9 cellular contexts compared by ENCODE assay signal in genomic region chr14:73223049-73223448, GRCh38. TPM values are rescaled to one million over a fixed set of nuclear protein-coding genes. Genes with fewer than 3 reads are reported as not detected.
DNase-seq lines count a peak whose midpoint lies in the region; ATAC-seq and TF ChIP-seq lines count a peak whose summit lies in the region.
"Had no signal": no experiment of that assay in that cellular context is flagged by ENCODE, and none has a peak within 500 bp of the region (broad histone marks: within the 10 kb centered on the region; RNA-seq: fewer than 3 reads in every experiment).

No MANE protein-coding gene starts in this region.

- intact Hi-C loops in prostate gland (cut with DNase I): no loop called here

- no peaks in the 10 kb centered on the region for H3K9me3 Mint-ChIP-seq in activated CD8-positive, alpha-beta memory T cell treated with anti-CD3 and anti-CD28 coated beads, Interleukin-2, amount 10 ng/mL, durations not matched to agents 7 days and 5 days (ENCODE audit: low read depth)
- H3K9me3 Mint-ChIP-seq in stimulated activated memory B cell treated with anti-CD40 and anti-IgM and Interleukin-4, amounts not matched to agents 10 μg/mL and 1 μg/mL and 100 μg/mL, for 72 hours: no peaks in the 10 kb centered on the region

- H3K36me3 Mint-ChIP-seq in activated CD8-positive, alpha-beta memory T cell treated with anti-CD3 and anti-CD28 coated beads, Interleukin-2, amount 10 ng/mL, durations not matched to agents 7 days and 5 days: peaks cover 36% of the 10 kb centered on the region
- H3K36me3 Mint-ChIP-seq in stimulated activated memory B cell treated with anti-CD40 and anti-IgM and Interleukin-4, amounts not matched to agents 10 μg/mL and 1 μg/mL and 100 μg/mL, for 72 hours: peaks cover 67% of the 10 kb centered on the region

- TF ChIP-seq POLR2A in prostate gland (IDR thresholded peaks at IDR 0.05): no peak

- peak overlapping the region; percentile 5 for H3K9ac ChIP-seq in adipocyte (ENCODE audit: low read length)

- H3K9me3 ChIP-seq in adipocyte (ENCODE audit: control insufficient read depth, low read length) (no peaks in the 10 kb centered on the region), prostate gland (no peaks in the 10 kb centered on the region)

- H3K27me3 ChIP-seq in adipocyte (replicated peaks; ENCODE audit: control insufficient read depth, insufficient read depth, low read length) (no peaks in the 10 kb centered on the region), prostate gland (replicated peaks; ENCODE audit: insufficient read depth) (no peaks in the 10 kb centered on the region)

- H3K36me3 ChIP-seq in adipocyte (ENCODE audit: control insufficient read depth, insufficient read depth, low read length, severe bottlenecking) (peaks cover 31% of the 10 kb centered on the region), prostate gland (peaks cover 0 to 8% of the 10 kb centered on the region in 2 donors)

- H3K4me1 Mint-ChIP-seq in activated CD8-positive, alpha-beta memory T cell treated with anti-CD3 and anti-CD28 coated beads, Interleukin-2, amount 10 ng/mL, durations not matched to agents 7 days and 5 days: peaks cover 24% of the 10 kb centered on the region
- H3K4me1 Mint-ChIP-seq in stimulated activated memory B cell treated with anti-CD40 and anti-IgM and Interleukin-4, amounts not matched to agents 10 μg/mL and 1 μg/mL and 100 μg/mL, for 72 hours: peaks cover 20% of the 10 kb centered on the region

- CTCF ChIA-PET in activated CD8-positive, alpha-beta memory T cell treated with anti-CD3 and anti-CD28 coated beads, Interleukin-2, amount 10 ng/mL, durations not matched to agents 7 days and 5 days (lab: Charles Lee): interaction anchor here (0.5 to 0.6 kb wide), 2 partner anchors 64 to 171 kb away, joined by 3 to 4 read pairs; no protein-coding TSS in a partner anchor

- ATAC-seq in activated CD8-positive, alpha-beta memory T cell treated with anti-CD3 and anti-CD28 coated beads, Interleukin-2, amount 10 ng/mL, durations not matched to agents 7 days and 5 days: peak; percentile 58
- ATAC-seq in HG02852 (IDR thresholded peaks at IDR 0.05; ENCODE audit: unreplicated experiment): peak; percentile 66
- peak; percentile 68 for ATAC-seq in stimulated activated memory B cell treated with anti-CD40 and anti-IgM and Interleukin-4, amounts not matched to agents 10 μg/mL and 1 μg/mL and 100 μg/mL, for 72 hours

- peak overlapping the region; percentile 60 for H3K27ac Mint-ChIP-seq in activated CD8-positive, alpha-beta memory T cell treated with anti-CD3 and anti-CD28 coated beads, Interleukin-2, amount 10 ng/mL, durations not matched to agents 7 days and 5 days
- H3K27ac Mint-ChIP-seq in stimulated activated memory B cell treated with anti-CD40 and anti-IgM and Interleukin-4, amounts not matched to agents 10 μg/mL and 1 μg/mL and 100 μg/mL, for 72 hours: peak overlapping the region; percentile 53

- no peak overlapping the region for H3K27ac ChIP-seq in prostate gland

- no peaks in the 10 kb centered on the region for H3K27me3 Mint-ChIP-seq in activated CD8-positive, alpha-beta memory T cell treated with anti-CD3 and anti-CD28 coated beads, Interleukin-2, amount 10 ng/mL, durations not matched to agents 7 days and 5 days
- H3K27me3 Mint-ChIP-seq in stimulated activated memory B cell treated with anti-CD40 and anti-IgM and Interleukin-4, amounts not matched to agents 10 μg/mL and 1 μg/mL and 100 μg/mL, for 72 hours: no peaks in the 10 kb centered on the region

- peak overlapping the region; percentile 36 for H3K4me3 ChIP-seq in adipocyte (ENCODE audit: low read length)
- H3K4me3 ChIP-seq in prostate gland: no peak overlapping the region

- peaks cover 31% of the 10 kb centered on the region for H3K4me1 ChIP-seq in adipocyte (ENCODE audit: control insufficient read depth, insufficient read depth, low read length)
- H3K4me1 ChIP-seq in prostate gland (replicated peaks): no peaks in the 10 kb centered on the region

- no peak for TF ChIP-seq CTCF in prostate gland (IDR thresholded peaks at IDR 0.05)

- no peak for DNase-seq in activated CD8-positive, alpha-beta memory T cell treated with anti-CD3 and anti-CD28 coated beads, Interleukin-2, amount 10 ng/mL, durations not matched to agents 7 days and 5 days
- no peak for DNase-seq in activated CD8-positive, alpha-beta memory T cell treated with anti-CD3 and anti-CD28 coated beads, Interleukin-2, amount 50 U/mL, for 4 hours
- DNase-seq in adipocyte (ENCODE audit: low read depth): peak; percentile 49
- no peak for DNase-seq in HCEC 1CT
- no peak for DNase-seq in NCI-H526 (lab: John Stamatoyannopoulos, UW)
- no peak for DNase-seq in prostate gland (ENCODE audit: low spot score)
- DNase-seq: effector CD4-positive, alpha-beta T cell had no signal

- WGBS in prostate gland: 50% methylated on average over 5 of the region's 5 CpGs

- H3K4me3 Mint-ChIP-seq in activated CD8-positive, alpha-beta memory T cell treated with anti-CD3 and anti-CD28 coated beads, Interleukin-2, amount 10 ng/mL, durations not matched to agents 7 days and 5 days: no peak overlapping the region
- no peak overlapping the region for H3K4me3 Mint-ChIP-seq in stimulated activated memory B cell treated with anti-CD40 and anti-IgM and Interleukin-4, amounts not matched to agents 10 μg/mL and 1 μg/mL and 100 μg/mL, for 72 hours

RNA-seq across cellular contexts. Expression of gene PAPLN, which starts 14.3 kb away (rescaled TPM):
- total RNA-seq in activated CD8-positive, alpha-beta memory T cell treated with anti-CD3 and anti-CD28 coated beads, Interleukin-2, amount 10 ng/mL, durations not matched to agents 7 days and 5 days: 1 to 10 TPM in 1 of 2 experiments, under 1 TPM in 1; 0.73 to 1.8 TPM
- 10 to 100 TPM; 10.7 to 33.1 TPM for total RNA-seq in prostate gland

Comparison
In these comparisons a context has a peak if more than half of its experiments do, and no peak if none do; other contexts are left out.
1. RNA of gene PAPLN, which starts 14.3 kb away (total RNA-seq): 10.7 to 33.1 TPM in prostate gland; 0.73 to 1.8 TPM in activated CD8-positive, alpha-beta memory T cell treated with anti-CD3 and anti-CD28 coated beads, Interleukin-2, amount 10 ng/mL, durations not matched to agents 7 days and 5 days; every median in the first group is over 4 times any median in the second.
2. Peak in every context shown above with its lines, with median percentiles within 50 percentile points of each other: ATAC-seq.